22 cellular contexts compared by ENCODE assay signal in genomic region chr17:76575570-76575969, GRCh38. TPM values are rescaled to one million over a fixed set of nuclear protein-coding genes. Genes with fewer than 3 reads are reported as not detected.
"Had no signal": no experiment of that assay in that cellular context is flagged by ENCODE, and none has a peak within 500 bp of the region (broad histone marks: within the 10 kb centered on the region; RNA-seq: fewer than 3 reads in every experiment).

No MANE protein-coding gene starts in this region.

- H3K9me3 ChIP-seq: heart right ventricle, left lung, lower lobe of right lung, prostate gland, stomach, thoracic aorta, uterus had no signal

- H3K36me3 Mint-ChIP-seq: memory B cell; natural killer cell treated with Interleukin-12 subunit alpha and Interleukin-12 subunit beta and Interleukin-15 and Interleukin-18, amount 100 ng/mL, for 72 hours; type B pancreatic cell had no signal

- H3K4me3 Mint-ChIP-seq: dendritic cell treated with granulocyte-macrophage colony-stimulating factor and Interleukin-4, amounts not matched to agents 40 ng/mL and 50 ng/mL, for 4 days; effector memory CD8-positive, alpha-beta T cell; memory B cell; natural killer cell treated with Interleukin-12 subunit alpha and Interleukin-12 subunit beta and Interleukin-15 and Interleukin-18, amount 100 ng/mL, for 72 hours; type B pancreatic cell had no signal

- H3K27me3 Mint-ChIP-seq: effector memory CD8-positive, alpha-beta T cell; natural killer cell treated with Interleukin-12 subunit alpha and Interleukin-12 subunit beta and Interleukin-15 and Interleukin-18, amount 100 ng/mL, for 72 hours; type B pancreatic cell had no signal

- H3K27ac Mint-ChIP-seq: dendritic cell treated with granulocyte-macrophage colony-stimulating factor and Interleukin-4, amounts not matched to agents 40 ng/mL and 50 ng/mL, for 4 days; effector memory CD8-positive, alpha-beta T cell; memory B cell; natural killer cell treated with Interleukin-12 subunit alpha and Interleukin-12 subunit beta and Interleukin-15 and Interleukin-18, amount 100 ng/mL, for 72 hours had no signal

- ATAC-seq: effector memory CD8-positive, alpha-beta T cell; left lung; lower lobe of right lung; natural killer cell treated with Interleukin-12 subunit alpha and Interleukin-12 subunit beta and Interleukin-15 and Interleukin-18, amount 100 ng/mL, for 72 hours had no signal

- H3K79me2 ChIP-seq: parathyroid adenoma had no signal

- H3K9ac ChIP-seq: parathyroid adenoma had no signal

- H3K27ac ChIP-seq: heart right ventricle, left lung, lower lobe of right lung, parathyroid adenoma, prostate gland, stomach, thoracic aorta, uterus had no signal

- DNase-seq: effector memory CD8-positive, alpha-beta T cell; erythroblast; heart right ventricle; hypothalamus; left lung; lower lobe of right lung; midbrain; occipital lobe; small intestine; stimulated activated CD4-positive, alpha-beta T cell treated with anti-CD3 and anti-CD28 coated beads, Interleukin-12 subunit alpha, Interleukin-12 subunit beta, amount 100 ng/mL, for 4 hours; stimulated activated naive CD4-positive, alpha-beta T cell; stomach; substantia nigra; uterus had no signal

- H3K9me3 Mint-ChIP-seq: dendritic cell treated with granulocyte-macrophage colony-stimulating factor and Interleukin-4, amounts not matched to agents 40 ng/mL and 50 ng/mL, for 4 days; effector memory CD8-positive, alpha-beta T cell; memory B cell; natural killer cell treated with Interleukin-12 subunit alpha and Interleukin-12 subunit beta and Interleukin-15 and Interleukin-18, amount 100 ng/mL, for 72 hours; type B pancreatic cell had no signal

- H3K36me3 ChIP-seq: heart right ventricle, left lung, lower lobe of right lung, prostate gland, stomach, thoracic aorta, uterus had no signal

- H3K4me3 ChIP-seq: heart right ventricle, left lung, lower lobe of right lung, prostate gland, stomach, thoracic aorta, uterus had no signal

- H3K4me1 ChIP-seq: left lung, lower lobe of right lung, parathyroid adenoma, prostate gland, uterus had no signal

- H3K27me3 ChIP-seq: heart right ventricle, left lung, stomach, uterus had no signal

- H2AFZ ChIP-seq: parathyroid adenoma had no signal

RNA-seq across cellular contexts. Expression of gene ST6GALNAC2, which starts 10.1 kb away (rescaled TPM):
- total RNA-seq: frontal cortex, occipital lobe had no signal
